In genomic region chr3:35790764-35791163, GRCh38 we compare ENCODE assay signal across 20 cellular contexts.
"Had no signal": no experiment of that assay in that cellular context is flagged by ENCODE, and none has a peak within 500 bp of the region (broad histone marks: within the 10 kb centered on the region; RNA-seq: fewer than 3 reads in every experiment).

No MANE protein-coding gene starts in this region.

- ATAC-seq: naive thymus-derived CD8-positive, alpha-beta T cell; natural killer cell treated with Interleukin-12 subunit alpha and Interleukin-12 subunit beta and Interleukin-15 and Interleukin-18, amount 100 ng/mL, for 72 hours; pancreas; right cardiac atrium; sciatic nerve; stimulated activated naive B cell treated with anti-CD40 and anti-IgM and Interleukin-4, amounts not matched to agents 10 μg/mL and 1 μg/mL and 100 μg/mL, for 72 hours had no signal

- DNase-seq: naive B cell; naive thymus-derived CD8-positive, alpha-beta T cell; nephron progenitor cell; nucleus accumbens; pancreas; right cardiac atrium; spleen; stimulated activated CD4-positive, alpha-beta T cell treated with anti-CD3 and anti-CD28 coated beads, Interleukin-12 subunit alpha, Interleukin-12 subunit beta, amount 100 ng/mL, for 4 hours; stimulated activated CD4-positive, alpha-beta T cell treated with anti-CD3 and anti-CD28 coated beads, Interleukin-1b, Interleukin-23, amount 100 ng/mL, for 48 hours; stimulated activated CD4-positive, alpha-beta T cell treated with anti-CD3 and anti-CD28 coated beads, Interleukin-4, amount 100 ng/mL, for 1 hour; stimulated activated CD4-positive, alpha-beta T cell treated with anti-CD3 and anti-CD28 coated beads, Interleukin-4, amount 100 ng/mL, for 4 hours; stimulated activated CD8-positive, alpha-beta memory T cell treated with anti-CD3 and anti-CD28 coated beads, Interleukin-4, amount 100 ng/mL, for 48 hours; stimulated activated naive B cell treated with anti-CD40 and anti-IgM and Interleukin-4, amounts not matched to agents 10 μg/mL and 1 μg/mL and 100 μg/mL, for 72 hours; stimulated activated naive CD4-positive, alpha-beta T cell treated with Interleukin-2 at 50 U/mL for 16 hours; stomach; thyroid gland; trophoblast cell; upper lobe of left lung had no signal
